11 cellular contexts compared by ENCODE assay signal in the genomic region with DNA sequence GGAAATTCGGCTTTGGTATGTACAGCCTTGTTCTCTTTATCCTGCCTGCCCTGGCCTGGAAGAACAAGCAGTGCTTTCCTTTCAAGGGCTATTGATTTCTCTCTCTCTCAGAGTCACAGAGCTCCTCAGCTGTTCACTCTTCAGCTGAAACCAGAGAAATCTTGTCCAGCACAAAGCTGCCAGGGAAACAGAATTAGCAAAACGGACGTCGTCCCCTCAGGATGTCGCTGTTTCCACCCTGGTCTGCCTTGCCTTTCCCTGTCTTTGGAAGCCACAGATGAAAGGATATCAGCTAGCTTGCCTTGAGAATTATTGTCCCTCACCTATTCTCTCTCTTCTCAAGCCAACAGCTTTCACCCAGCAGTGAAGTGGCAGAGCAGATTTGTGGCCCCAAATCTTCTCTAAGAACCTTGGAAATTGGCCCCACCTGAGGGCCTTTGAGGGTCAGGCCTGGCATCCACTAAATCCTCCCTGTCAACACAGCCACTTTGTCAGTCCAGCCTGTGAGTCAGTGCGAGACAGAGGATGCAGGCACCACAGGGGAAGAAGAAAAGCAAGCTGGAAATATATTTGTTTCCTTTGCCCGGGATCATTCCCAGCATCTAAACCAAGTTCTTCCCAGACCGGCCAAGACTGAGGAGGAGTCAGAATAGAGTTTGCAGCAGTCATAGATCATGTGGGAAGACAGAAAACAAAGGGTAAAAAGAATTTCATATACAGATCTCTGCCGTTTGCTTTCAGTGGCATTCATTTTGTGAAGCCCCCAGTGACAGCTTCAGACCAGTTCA.
DNase-seq lines count a peak whose midpoint lies in the region; ATAC-seq and TF ChIP-seq lines count a peak whose summit lies in the region.
"Had no signal": no experiment of that assay in that cellular context is flagged by ENCODE, and none has a peak within 500 bp of the region (broad histone marks: within the 10 kb centered on the region; RNA-seq: fewer than 3 reads in every experiment).

No MANE protein-coding gene starts in this region.

- no peak overlapping the region; the same call in 1 of the 2 replicates for H3K4me3 Mint-ChIP-seq in HFFc6
- H3K4me3 Mint-ChIP-seq in activated CD8-positive, alpha-beta memory T cell treated with anti-CD3 and anti-CD28 coated beads, Interleukin-2, amount 10 ng/mL, durations not matched to agents 7 days and 5 days: no peak overlapping the region

- H3K27ac ChIP-seq in ascending aorta (peak overlapping the region; percentile 49 to 53), psoas muscle (no peak overlapping the region)
- H3K27ac ChIP-seq: parathyroid adenoma, RWPE1 had no signal

- ATAC-seq in psoas muscle: no peak
- ATAC-seq in activated CD8-positive, alpha-beta memory T cell treated with anti-CD3 and anti-CD28 coated beads, Interleukin-2, amount 10 ng/mL, durations not matched to agents 7 days and 5 days: no peak

- H3K4me1 Mint-ChIP-seq in HFFc6 (ENCODE audit: low read depth): peaks cover 18% of the 10 kb centered on the region
- H3K4me1 Mint-ChIP-seq in activated CD8-positive, alpha-beta memory T cell treated with anti-CD3 and anti-CD28 coated beads, Interleukin-2, amount 10 ng/mL, durations not matched to agents 7 days and 5 days: peaks cover 20% of the 10 kb centered on the region

- H3K27me3 ChIP-seq in ascending aorta (no peaks in the 10 kb centered on the region), psoas muscle (ENCODE audit: insufficient read depth in 3 of 3, low read length in 2 of 3) (no peaks in the 10 kb centered on the region)

- intact Hi-C loops in ascending aorta (cut with DNase I): loop anchor here (5.0 kb wide), 2 partner anchors 43 to 142 kb away; partner anchors contain the start of gene MAMLD1
- intact Hi-C loops in psoas muscle (cut with DNase I): no loop called here

- 45 to 67% (median 50%) methylated on average over 9 of the region's 9 CpGs for WGBS in psoas muscle, 3 donors

- TF ChIP-seq CTCF in HFFc6 (IDR thresholded peaks at IDR 0.05): no peak
- TF ChIP-seq CTCF in ascending aorta (IDR thresholded peaks at IDR 0.05): no peak
- no peak for TF ChIP-seq CTCF in psoas muscle (IDR thresholded peaks at IDR 0.05)

- H3K4me3 ChIP-seq in ascending aorta: no peak overlapping the region
- no peak overlapping the region for H3K4me3 ChIP-seq in psoas muscle

- H3K36me3 ChIP-seq in ascending aorta (no peaks in the 10 kb centered on the region), psoas muscle (ENCODE audit: insufficient read depth in 1 of 2, low read depth in 1 of 2) (no peaks in the 10 kb centered on the region)

- CTCF ChIA-PET in activated CD8-positive, alpha-beta memory T cell treated with anti-CD3 and anti-CD28 coated beads, Interleukin-2, amount 10 ng/mL, durations not matched to agents 7 days and 5 days (lab: Charles Lee): no interaction called here

- H3K36me3 Mint-ChIP-seq in HFFc6 (ENCODE audit: low read depth): no peaks in the 10 kb centered on the region
- H3K36me3 Mint-ChIP-seq in activated CD8-positive, alpha-beta memory T cell treated with anti-CD3 and anti-CD28 coated beads, Interleukin-2, amount 10 ng/mL, durations not matched to agents 7 days and 5 days: no peaks in the 10 kb centered on the region

- H3K9me3 Mint-ChIP-seq in HFFc6: no peaks in the 10 kb centered on the region
- H3K9me3 Mint-ChIP-seq in activated CD8-positive, alpha-beta memory T cell treated with anti-CD3 and anti-CD28 coated beads, Interleukin-2, amount 10 ng/mL, durations not matched to agents 7 days and 5 days (ENCODE audit: low read depth): no peaks in the 10 kb centered on the region

- peaks cover 0 to 12% of the 10 kb centered on the region in 2 donors for H3K4me1 ChIP-seq in ascending aorta
- H3K4me1 ChIP-seq in psoas muscle: no peaks in the 10 kb centered on the region
- H3K4me1 ChIP-seq: parathyroid adenoma had no signal

- H3K9me3 ChIP-seq in ascending aorta (no peaks in the 10 kb centered on the region), psoas muscle (no peaks in the 10 kb centered on the region)

- peak; percentile 0 for DNase-seq in HFFc6
- no peak for DNase-seq in ascending aorta (ENCODE audit: low spot score in 2 of 2)
- peak in 33 of 51 donors; percentile 1 to 60 (median 26) for DNase-seq in hypothalamus (lab: John Stamatoyannopoulos, UW)
- peak; percentile 69 for DNase-seq in superior temporal gyrus (ENCODE audit: extremely low spot score)
- DNase-seq in epidermal melanocyte (ENCODE audit: insufficient read length, low spot score): no peak
- DNase-seq in NCI-H748 treated with DMSO at 0.1 percent for 48 hours (lab: John Stamatoyannopoulos, UW): no peak
- DNase-seq in psoas muscle: no peak
- no peak for DNase-seq in activated CD8-positive, alpha-beta memory T cell treated with anti-CD3 and anti-CD28 coated beads, Interleukin-2, amount 10 ng/mL, durations not matched to agents 7 days and 5 days
- DNase-seq: effector memory CD4-positive, alpha-beta T cell had no signal

- no peaks in the 10 kb centered on the region for H3K27me3 Mint-ChIP-seq in HFFc6 (ENCODE audit: insufficient read depth)
- no peaks in the 10 kb centered on the region for H3K27me3 Mint-ChIP-seq in activated CD8-positive, alpha-beta memory T cell treated with anti-CD3 and anti-CD28 coated beads, Interleukin-2, amount 10 ng/mL, durations not matched to agents 7 days and 5 days

- H3K27ac Mint-ChIP-seq in HFFc6: peak overlapping the region; percentile 51; the same call in 1 of the 2 replicates
- no peak overlapping the region for H3K27ac Mint-ChIP-seq in activated CD8-positive, alpha-beta memory T cell treated with anti-CD3 and anti-CD28 coated beads, Interleukin-2, amount 10 ng/mL, durations not matched to agents 7 days and 5 days

Comparison
In these comparisons a context has a peak if more than half of its experiments do, and no peak if none do; other contexts are left out.
1. DNase-seq: peak in HFFc6 (single experiment), hypothalamus (33 of 51) and superior temporal gyrus (single experiment); none in ascending aorta (0 of 2), epidermal melanocyte (single experiment), NCI-H748 treated with DMSO at 0.1 percent for 48 hours (single experiment), psoas muscle (0 of 2) and activated CD8-positive, alpha-beta memory T cell treated with anti-CD3 and anti-CD28 coated beads, Interleukin-2, amount 10 ng/mL, durations not matched to agents 7 days and 5 days (single experiment).